1 cellular context compared by ENCODE assay signal in the genomic region with DNA sequence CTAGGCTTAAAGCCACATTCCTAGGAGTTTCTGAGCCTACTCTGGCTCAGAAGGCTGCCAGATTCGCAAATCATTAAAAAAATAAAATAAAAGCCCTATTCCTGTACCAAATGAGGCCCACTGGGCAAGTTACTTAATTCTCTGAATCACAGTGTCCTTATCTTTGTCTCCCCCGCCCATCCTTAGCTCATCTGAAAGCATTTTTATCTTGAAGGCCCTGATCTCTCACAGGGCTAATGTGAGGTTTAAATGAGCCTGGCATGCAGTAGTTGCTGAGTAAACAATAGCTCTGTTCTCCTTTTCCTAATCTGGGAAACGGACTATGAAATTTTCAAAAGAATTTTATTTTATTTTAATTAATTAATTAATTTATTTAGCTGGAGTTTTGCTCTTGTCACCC.
TF ChIP-seq lines count a peak whose summit lies in the region.

No MANE protein-coding gene starts in this region.

TF ChIP-seq in IMR-90, 13 proteins besides CTCF, POLR2A, EP300 and RAD21:
- TF ChIP-seq, protein P1, sequence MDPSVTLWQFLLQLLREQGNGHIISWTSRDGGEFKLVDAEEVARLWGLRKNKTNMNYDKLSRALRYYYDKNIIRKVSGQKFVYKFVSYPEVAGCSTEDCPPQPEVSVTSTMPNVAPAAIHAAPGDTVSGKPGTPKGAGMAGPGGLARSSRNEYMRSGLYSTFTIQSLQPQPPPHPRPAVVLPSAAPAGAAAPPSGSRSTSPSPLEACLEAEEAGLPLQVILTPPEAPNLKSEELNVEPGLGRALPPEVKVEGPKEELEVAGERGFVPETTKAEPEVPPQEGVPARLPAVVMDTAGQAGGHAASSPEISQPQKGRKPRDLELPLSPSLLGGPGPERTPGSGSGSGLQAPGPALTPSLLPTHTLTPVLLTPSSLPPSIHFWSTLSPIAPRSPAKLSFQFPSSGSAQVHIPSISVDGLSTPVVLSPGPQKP (IDR thresholded peaks at IDR 0.05; ENCODE audit: borderline replicate concordance, low read depth, low read length): no peak
- TF ChIP-seq FOS (IDR thresholded peaks at IDR 0.05; ENCODE audit: low read depth, low read length): no peak
